32 cellular contexts compared by ENCODE assay signal in genomic region chr17:79601604-79602420, GRCh38. TPM values are rescaled to one million over a fixed set of nuclear protein-coding genes. Genes with fewer than 3 reads are reported as not detected.
"Had no signal": no experiment of that assay in that cellular context is flagged by ENCODE, and none has a peak within 500 bp of the region (broad histone marks: within the 10 kb centered on the region; RNA-seq: fewer than 3 reads in every experiment).

No MANE protein-coding gene starts in this region.

- FAIRE-seq: colon, endometrium, kidney had no signal

- H3K4me1 ChIP-seq: esophagus squamous epithelium, gastrocnemius medialis, heart left ventricle, left lung, lower lobe of right lung had no signal

- H3K79me2 ChIP-seq: hepatocyte had no signal

- H3K36me3 Mint-ChIP-seq: immature natural killer cell, mesothelial cell of epicardium had no signal

- H3K36me3 ChIP-seq: esophagus squamous epithelium, gastrocnemius medialis, heart left ventricle, left lung, lower lobe of right lung had no signal

- H3K4me1 Mint-ChIP-seq: endodermal cell, immature natural killer cell had no signal

- H2AFZ ChIP-seq: hepatocyte had no signal

- H3K9me3 ChIP-seq: esophagus squamous epithelium, gastrocnemius medialis, heart left ventricle, left lung, lower lobe of right lung, mucosa of descending colon had no signal

- H3K27ac Mint-ChIP-seq: effector memory CD8-positive, alpha-beta T cell; endodermal cell; immature natural killer cell; mesothelial cell of epicardium had no signal

- H3K4me3 ChIP-seq: coronary artery, esophagus squamous epithelium, gastrocnemius medialis, heart left ventricle, hepatocyte, left lung, lower lobe of right lung, mucosa of descending colon had no signal

- DNase-seq: dermis blood vessel endothelial cell; effector CD8-positive, alpha-beta T cell; effector memory CD8-positive, alpha-beta T cell; endodermal cell; erythroblast; esophagus squamous epithelium; foreskin fibroblast; foreskin melanocyte; gastrocnemius medialis; heart left ventricle; hypothalamus; immature natural killer cell; islet precursor cell; kidney; kidney glomerular epithelial cell; left colon; left lung; left ventricle myocardium superior; lower lobe of right lung; mesenchymal stem cell; mucosa of descending colon had no signal

- H3K9me3 Mint-ChIP-seq: effector memory CD8-positive, alpha-beta T cell; endodermal cell; immature natural killer cell; mesothelial cell of epicardium had no signal

- H3K27ac ChIP-seq: coronary artery, epithelial cell of prostate, esophagus squamous epithelium, gastrocnemius medialis, heart left ventricle, hepatocyte, left lung, lower lobe of right lung had no signal

- H3K4me3 Mint-ChIP-seq: effector memory CD8-positive, alpha-beta T cell; endodermal cell; immature natural killer cell; mesothelial cell of epicardium had no signal

- ATAC-seq: effector memory CD8-positive, alpha-beta T cell; esophagus mucosa; gastrocnemius medialis; heart left ventricle; left colon; left lung; left ventricle myocardium superior; lower lobe of right lung; mucosa of descending colon had no signal

RNA-seq across cellular contexts. Expression of gene RBFOX3, which starts 9.0 kb away (rescaled TPM):
- total RNA-seq: dermis blood vessel endothelial cell, gastrocnemius medialis, glomerular endothelial cell, heart left ventricle, hepatocyte, kidney, left lung, left ventricle myocardium superior, lower leg skin, lower lobe of right lung, lung microvascular endothelial cell, myocyte had no signal
- polyA plus RNA-seq: heart left ventricle had no signal
